8 cellular contexts compared by ENCODE assay signal in the genomic region with DNA sequence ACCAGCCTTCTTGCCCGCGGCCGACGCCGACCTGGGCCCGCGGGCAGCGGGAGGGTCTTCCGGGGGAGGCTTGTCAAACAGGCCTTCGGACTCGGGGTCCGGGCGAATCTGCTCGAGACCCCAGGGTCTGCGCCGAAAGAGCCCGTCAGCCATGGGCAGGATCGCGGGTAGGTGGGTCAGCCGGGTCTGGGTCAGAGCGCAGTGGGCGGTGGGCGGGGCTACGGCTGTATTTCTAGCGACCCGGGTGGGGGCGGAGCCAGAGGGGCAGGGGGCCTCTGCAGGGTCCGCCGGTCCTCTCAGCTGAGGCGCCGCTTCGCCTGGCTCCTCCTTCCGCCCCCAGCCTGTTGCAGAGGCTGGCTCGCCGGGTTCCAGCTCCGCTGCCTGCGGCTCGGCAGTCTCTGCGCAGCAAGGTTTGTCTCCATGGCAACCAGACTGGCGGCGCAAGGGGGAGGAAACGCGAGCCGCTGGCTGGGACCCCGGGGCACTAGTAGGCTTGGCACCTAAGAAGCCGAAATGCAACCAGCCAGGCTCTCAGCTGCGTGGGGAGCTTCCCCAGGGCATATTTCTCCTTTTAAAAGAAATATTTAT. TPM values are rescaled to one million over a fixed set of nuclear protein-coding genes. Genes with fewer than 3 reads are reported as not detected.
DNase-seq lines count a peak whose midpoint lies in the region; ATAC-seq lines count a peak whose summit lies in the region.

No MANE protein-coding gene starts in this region.

- peak overlapping the region; percentile 80 for H3K4me3 Mint-ChIP-seq in activated CD8-positive, alpha-beta memory T cell treated with anti-CD3 and anti-CD28 coated beads, Interleukin-2, amount 10 ng/mL, durations not matched to agents 7 days and 5 days

- peak overlapping the region; percentile 56 for H3K4me3 ChIP-seq in H7 (ENCODE audit: insufficient read depth, low read depth, low read length)
- H3K4me3 ChIP-seq in effector memory CD4-positive, alpha-beta T cell (ENCODE audit: insufficient read depth, low read depth, low read length, poor library complexity, severe bottlenecking): peak overlapping the region; percentile 59

- H3K9me3 ChIP-seq in effector memory CD4-positive, alpha-beta T cell (ENCODE audit: control insufficient read depth, low read length): no peaks in the 10 kb centered on the region

- CTCF ChIA-PET in activated CD8-positive, alpha-beta memory T cell treated with anti-CD3 and anti-CD28 coated beads, Interleukin-2, amount 10 ng/mL, durations not matched to agents 7 days and 5 days (lab: Charles Lee): interaction anchor here (1.3 to 2.5 kb wide), 3 partner anchors 12 to 26 kb away, joined by 3 to 14 read pairs (median 4); a partner anchor contains a TSS

- no peak overlapping the region for H3K27ac Mint-ChIP-seq in activated CD8-positive, alpha-beta memory T cell treated with anti-CD3 and anti-CD28 coated beads, Interleukin-2, amount 10 ng/mL, durations not matched to agents 7 days and 5 days

- H3K27ac ChIP-seq in effector memory CD4-positive, alpha-beta T cell (ENCODE audit: insufficient read depth, low read length, poor library complexity, severe bottlenecking): peak overlapping the region; percentile 56

- in situ Hi-C loops in ACHN (cut with HindIII; ENCODE audit: low pct_ligation_motif_present, low pct_unique_long_range_greater_than_20kb, low sequenced_read_pairs): no loop called here

- peaks cover 9% of the 10 kb centered on the region for H3K4me1 ChIP-seq in effector memory CD4-positive, alpha-beta T cell (ENCODE audit: control insufficient read depth, insufficient read depth, low read length, poor library complexity, severe bottlenecking)

- ATAC-seq in activated CD8-positive, alpha-beta memory T cell treated with anti-CD3 and anti-CD28 coated beads, Interleukin-2, amount 10 ng/mL, durations not matched to agents 7 days and 5 days: peak; percentile 93
- no peak for ATAC-seq in HG03280 (IDR thresholded peaks at IDR 0.05; ENCODE audit: unreplicated experiment)

- H3K4me1 Mint-ChIP-seq in activated CD8-positive, alpha-beta memory T cell treated with anti-CD3 and anti-CD28 coated beads, Interleukin-2, amount 10 ng/mL, durations not matched to agents 7 days and 5 days: peaks cover 16% of the 10 kb centered on the region

- H3K36me3 Mint-ChIP-seq in activated CD8-positive, alpha-beta memory T cell treated with anti-CD3 and anti-CD28 coated beads, Interleukin-2, amount 10 ng/mL, durations not matched to agents 7 days and 5 days: peaks cover 10% of the 10 kb centered on the region

- DNase-seq in ACHN (peak; percentile 85), H7 (peak; percentile 99), NCI-H526 (lab: John Stamatoyannopoulos, UW) (peak; percentile 71 to 91), lung microvascular endothelial cell (ENCODE audit: low read depth in 2 of 2) (peak; percentile 61 to 83)
- DNase-seq in activated CD8-positive, alpha-beta memory T cell treated with anti-CD3 and anti-CD28 coated beads, Interleukin-2, amount 10 ng/mL, durations not matched to agents 7 days and 5 days: peak; percentile 86
- peak; percentile 58 to 72 (median 67) for DNase-seq in effector memory CD4-positive, alpha-beta T cell
- DNase-seq in stimulated activated CD4-positive, alpha-beta T cell treated with anti-CD3 and anti-CD28 coated beads, Interleukin-4, amount 100 ng/mL, for 48 hours (ENCODE audit: low read depth in 2 of 2): peak; percentile 59 to 60

- no peaks in the 10 kb centered on the region for H3K27me3 Mint-ChIP-seq in activated CD8-positive, alpha-beta memory T cell treated with anti-CD3 and anti-CD28 coated beads, Interleukin-2, amount 10 ng/mL, durations not matched to agents 7 days and 5 days

- H3K9me3 Mint-ChIP-seq in activated CD8-positive, alpha-beta memory T cell treated with anti-CD3 and anti-CD28 coated beads, Interleukin-2, amount 10 ng/mL, durations not matched to agents 7 days and 5 days (ENCODE audit: low read depth): no peaks in the 10 kb centered on the region

- no peaks in the 10 kb centered on the region for H3K36me3 ChIP-seq in H7 (replicated peaks; ENCODE audit: control insufficient read depth, insufficient read depth, low read length)
- H3K36me3 ChIP-seq in effector memory CD4-positive, alpha-beta T cell (ENCODE audit: control insufficient read depth, insufficient read depth, low read length): no peaks in the 10 kb centered on the region

- H3K27me3 ChIP-seq in H7 (ENCODE audit: control insufficient read depth, insufficient read depth, low read length): peaks cover 28% of the 10 kb centered on the region
- no peaks in the 10 kb centered on the region for H3K27me3 ChIP-seq in effector memory CD4-positive, alpha-beta T cell (replicated peaks; ENCODE audit: control insufficient read depth, insufficient read depth, low read length, poor library complexity, severe bottlenecking)

RNA-seq across cellular contexts. Expression of a gene that starts 14.5 kb away (rescaled TPM):
- total RNA-seq in H7 (2014; rRNA removed; shearing (Covaris generic)): 21.5 and 29.9 TPM in 2 replicates
- 10 to 100 TPM; 30.8 to 36.4 TPM for total RNA-seq in activated CD8-positive, alpha-beta memory T cell treated with anti-CD3 and anti-CD28 coated beads, Interleukin-2, amount 10 ng/mL, durations not matched to agents 7 days and 5 days
- 9.6 and 14.3 TPM in 2 replicates for total RNA-seq in lung microvascular endothelial cell

RNA-seq across cellular contexts. Expression of a gene that starts 14.9 kb away (rescaled TPM):
- total RNA-seq in H7 (2014; rRNA removed; shearing (Covaris generic)): 24.5 and 27.6 TPM in 2 replicates
- 10 to 100 TPM; 52.5 to 79.0 TPM for total RNA-seq in activated CD8-positive, alpha-beta memory T cell treated with anti-CD3 and anti-CD28 coated beads, Interleukin-2, amount 10 ng/mL, durations not matched to agents 7 days and 5 days
- 13.1 and 20.2 TPM in 2 replicates for total RNA-seq in lung microvascular endothelial cell

RNA-seq across cellular contexts. Expression of a gene that starts 32.1 kb away (rescaled TPM):
- 21.0 and 31.9 TPM in 2 replicates for total RNA-seq in H7 (2014; rRNA removed; shearing (Covaris generic))
- total RNA-seq in activated CD8-positive, alpha-beta memory T cell treated with anti-CD3 and anti-CD28 coated beads, Interleukin-2, amount 10 ng/mL, durations not matched to agents 7 days and 5 days: 10 to 100 TPM; 21.9 to 29.4 TPM
- 7.4 and 9.7 TPM in 2 replicates for total RNA-seq in lung microvascular endothelial cell
